39 cellular contexts compared by ENCODE assay signal in the genomic region with DNA sequence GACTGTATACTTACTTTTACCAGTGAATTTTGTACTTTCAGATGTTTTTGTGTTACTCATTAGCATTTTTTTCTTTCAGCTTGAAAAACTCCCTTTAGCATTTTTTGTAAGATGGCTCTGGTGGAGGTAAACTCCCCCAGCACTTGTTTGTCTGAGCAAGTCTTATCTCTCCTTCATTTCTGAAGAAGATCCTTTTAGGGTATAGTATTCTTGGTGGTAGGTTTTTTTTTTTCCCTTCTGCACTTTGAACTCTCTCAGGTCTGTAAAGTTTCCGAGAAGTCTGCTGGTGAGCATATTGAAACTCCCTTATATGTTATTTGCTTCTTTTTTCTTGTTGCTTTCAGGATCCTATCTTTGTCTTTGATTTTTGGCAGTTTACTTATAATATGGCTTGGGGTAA. TPM values are rescaled to one million over a fixed set of nuclear protein-coding genes. Genes with fewer than 3 reads are reported as not detected.
"Had no signal": no experiment of that assay in that cellular context is flagged by ENCODE, and none has a peak within 500 bp of the region (broad histone marks: within the 10 kb centered on the region; RNA-seq: fewer than 3 reads in every experiment).

No MANE protein-coding gene starts in this region.

- H3K4me3 ChIP-seq: MG63 had no signal

- H3K36me3 ChIP-seq: MG63 had no signal

- H3K27ac ChIP-seq: KMS-11 had no signal

- H3K9ac ChIP-seq: KMS-11 had no signal

- DNase-seq: Karpas-422, Kasumi-1, MG63, MM.1S, MV-4-11, NCI-H1048, NCI-H1092, NCI-H1092 treated with DMSO at 0.1 percent for 48 hours, NCI-H1105, NCI-H1105 treated with DMSO at 0.1 percent for 48 hours, NCI-H1417, NCI-H1417 treated with DMSO at 0.1 percent for 48 hours, NCI-H1436, NCI-H1436 treated with DMSO at 0.1 percent for 48 hours, NCI-H146, NCI-H1694, NCI-H1694 treated with DMSO at 0.1 percent for 48 hours, NCI-H187, NCI-H187 treated with DMSO at 0.1 percent for 48 hours, NCI-H1930, NCI-H2029, NCI-H2029 treated with DMSO at 0.1 percent for 48 hours, NCI-H2081, NCI-H2081 treated with DMSO at 0.1 percent for 48 hours, NCI-H2107, NCI-H2171, NCI-H2171 treated with DMSO at 0.1 percent for 48 hours, NCI-H2227 treated with DMSO at 0.1 percent for 48 hours, NCI-H226, NCI-H345, NCI-H446, NCI-H446 treated with DMSO at 0.1 percent for 48 hours, NCI-H510A, NCI-H510A treated with DMSO at 0.1 percent for 48 hours had no signal

- H3K4me2 ChIP-seq: KMS-11 had no signal

RNA-seq across cellular contexts. Expression of a gene that starts 35.1 kb away (rescaled TPM):
- total RNA-seq: M059J, MCF 10A, NCI-H460 had no signal

RNA-seq across cellular contexts. Expression of a gene that starts 48.6 kb away (rescaled TPM):
- total RNA-seq: LHCN-M2, M059J, MCF 10A had no signal

RNA-seq across cellular contexts. Expression of a gene that starts 58.6 kb away (rescaled TPM):
- total RNA-seq: LHCN-M2, M059J, NCI-H460 had no signal
